ENCODE assay signal across 1 cellular context in genomic region chr2:84473181-84473580, GRCh38. TPM values are rescaled to one million over a fixed set of nuclear protein-coding genes. Genes with fewer than 3 reads are reported as not detected.
"Had no signal": no experiment of that assay in that cellular context is flagged by ENCODE, and none has a peak within 500 bp of the region (broad histone marks: within the 10 kb centered on the region; RNA-seq: fewer than 3 reads in every experiment).

No MANE protein-coding gene starts in this region.

RNA-seq across cellular contexts. Expression of gene DNAH6, which starts 43.1 kb away (rescaled TPM):
- total RNA-seq: osteocyte had no signal
